ENCODE assay signal across 8 cellular contexts in genomic region chr11:64206457-64207246, GRCh38. TPM values are rescaled to one million over a fixed set of nuclear protein-coding genes. Genes with fewer than 3 reads are reported as not detected.
DNase-seq lines count a peak whose midpoint lies in the region; ATAC-seq and TF ChIP-seq lines count a peak whose summit lies in the region.

FERMT3 (plus strand) TSS chr11:64206721; CDS start chr11:64207365, 644 bp downstream.

- peaks cover 58% of the 10 kb centered on the region for H3K36me3 Mint-ChIP-seq in activated naive CD4-positive, alpha-beta T cell treated with anti-CD3 and anti-CD28 coated beads, Interleukin-2, amount 10 ng/mL, durations not matched to agents 7 days and 5 days

- no peaks in the 10 kb centered on the region for H3K27me3 ChIP-seq in left lung

- TF ChIP-seq CTCF in left lung (IDR thresholded peaks at IDR 0.05): no peak

- intact Hi-C loops in left lung (cut with DNase I): no loop called here

- peak within 1 kb of the TSS; percentile 81 to 94 for H3K27ac ChIP-seq in left lung

- peak within 1 kb of the TSS; percentile 90 for H3K4me3 Mint-ChIP-seq in activated naive CD4-positive, alpha-beta T cell treated with anti-CD3 and anti-CD28 coated beads, Interleukin-2, amount 10 ng/mL, durations not matched to agents 7 days and 5 days

- H3K9me3 ChIP-seq in left lung: no peaks in the 10 kb centered on the region

- H3K36me3 ChIP-seq in left lung: peaks cover 7 to 84% of the 10 kb centered on the region in 2 donors

- no peaks in the 10 kb centered on the region for H3K9me3 Mint-ChIP-seq in activated naive CD4-positive, alpha-beta T cell treated with anti-CD3 and anti-CD28 coated beads, Interleukin-2, amount 10 ng/mL, durations not matched to agents 7 days and 5 days

- no peaks in the 10 kb centered on the region for H3K27me3 Mint-ChIP-seq in activated naive CD4-positive, alpha-beta T cell treated with anti-CD3 and anti-CD28 coated beads, Interleukin-2, amount 10 ng/mL, durations not matched to agents 7 days and 5 days

- CTCF ChIA-PET in activated naive CD4-positive, alpha-beta T cell treated with anti-CD3 and anti-CD28 coated beads, Interleukin-2, amount 10 ng/mL, durations not matched to agents 7 days and 5 days (lab: Charles Lee): interaction anchor here (0.6 to 7.4 kb wide), 17 partner anchors 11 to 131 kb away, joined by 3 to 131 read pairs (median 9); partner anchors contain the start of genes CATSPERZ, DNAJC4, ESRRA and NUDT22

- ATAC-seq in GM19463 (IDR thresholded peaks at IDR 0.05; ENCODE audit: unreplicated experiment): peak; percentile 48
- ATAC-seq in left lung: peak; percentile 62
- ATAC-seq in GM21528 (IDR thresholded peaks at IDR 0.05; ENCODE audit: low FRiP score, unreplicated experiment): no peak

- H3K4me3 ChIP-seq in left lung: peak within 1 kb of the TSS; percentile 27 to 65

- peaks cover 53% of the 10 kb centered on the region for H3K4me1 Mint-ChIP-seq in activated naive CD4-positive, alpha-beta T cell treated with anti-CD3 and anti-CD28 coated beads, Interleukin-2, amount 10 ng/mL, durations not matched to agents 7 days and 5 days

- H3K4me1 ChIP-seq in left lung: peaks cover 2 to 64% of the 10 kb centered on the region in 2 donors

- peak within 1 kb of the TSS; percentile 96 for H3K27ac Mint-ChIP-seq in activated naive CD4-positive, alpha-beta T cell treated with anti-CD3 and anti-CD28 coated beads, Interleukin-2, amount 10 ng/mL, durations not matched to agents 7 days and 5 days

- peak; percentile 60 for DNase-seq in SIG-M5 treated with dmso at 0.1 percent for 504 hours (lab: John Stamatoyannopoulos, UW; ENCODE audit: unreplicated experiment)
- DNase-seq in activated naive CD4-positive, alpha-beta T cell treated with anti-CD3 and anti-CD28 coated beads, Interleukin-2, amount 10 ng/mL, durations not matched to agents 7 days and 5 days: peak; percentile 89
- DNase-seq in left lung: peak; percentile 85 to 94
- peak in 2 of 3 donors; percentile 67 to 70 for DNase-seq in stimulated activated CD4-positive, alpha-beta T cell treated with anti-CD3 and anti-CD28 coated beads, TNF-alpha, amount 100 ng/mL, for 48 hours (ENCODE audit: low read depth in 3 of 3)
- no peak for DNase-seq in AG08395 (ENCODE audit: low spot score)
- DNase-seq in SW 1271 (lab: John Stamatoyannopoulos, UW): no peak

RNA-seq across cellular contexts. Expression of gene FERMT3, which starts in this region (rescaled TPM):
- total RNA-seq in left lung: 100 to 1,000 TPM in 1 of 2 donors, 10 to 100 TPM in 1; 42.2 to 100 TPM

Comparison
In these comparisons a context has a peak if more than half of its experiments do, and no peak if none do; other contexts are left out.
1. DNase-seq: peak in SIG-M5 treated with dmso at 0.1 percent for 504 hours (single experiment), activated naive CD4-positive, alpha-beta T cell treated with anti-CD3 and anti-CD28 coated beads, Interleukin-2, amount 10 ng/mL, durations not matched to agents 7 days and 5 days (single experiment), left lung (2 of 2) and stimulated activated CD4-positive, alpha-beta T cell treated with anti-CD3 and anti-CD28 coated beads, TNF-alpha, amount 100 ng/mL, for 48 hours (2 of 3); none in AG08395 (single experiment) and SW 1271 (0 of 2).